ENCODE assay signal across 9 cellular contexts in genomic region chr2:19933351-19933981, GRCh38. TPM values are rescaled to one million over a fixed set of nuclear protein-coding genes. Genes with fewer than 3 reads are reported as not detected.
DNase-seq lines count a peak whose midpoint lies in the region; ATAC-seq and TF ChIP-seq lines count a peak whose summit lies in the region.
"Had no signal": no experiment of that assay in that cellular context is flagged by ENCODE, and none has a peak within 500 bp of the region (broad histone marks: within the 10 kb centered on the region; RNA-seq: fewer than 3 reads in every experiment).

No MANE protein-coding gene starts in this region.

- no peaks in the 10 kb centered on the region for H3K27me3 ChIP-seq in IMR-90 (ENCODE audit: control insufficient read depth, insufficient read depth, low read length)
- H3K27me3 ChIP-seq in fibroblast of lung (ENCODE audit: control insufficient read depth, insufficient read depth, low read length) = no peaks in the 10 kb centered on the region
- H3K27me3 ChIP-seq in vagina = no peaks in the 10 kb centered on the region

- H2BK20ac ChIP-seq in IMR-90 (ENCODE audit: low read depth, low read length) = peak overlapping the region; percentile 70

- peak overlapping the region; percentile 71 to 77; a peak in 3 of 4 replicates for H4K8ac ChIP-seq in IMR-90 (ENCODE audit: low read depth in 2 of 2, low read length in 2 of 2)

- no peak overlapping the region for H3K14ac ChIP-seq in IMR-90 (replicated peaks; ENCODE audit: low read depth, low read length)

- intact Hi-C loops in IMR-90 (cut with micrococcal nuclease) = loop anchor here (10.0 kb wide), 1 partner anchor 891 kb away; the partner anchor contains the start of gene LDAH
- intact Hi-C loops in vagina (cut with DNase I) = no loop called here

- H3K18ac ChIP-seq in IMR-90 (ENCODE audit: low read depth, low read length) = peak overlapping the region; percentile 98

- TF ChIP-seq RAD21 in IMR-90 (IDR thresholded peaks at IDR 0.05; ENCODE audit: low read length) = no peak

- no peak overlapping the region for H2AK9ac ChIP-seq in IMR-90 (replicated peaks; ENCODE audit: low read depth, low read length, poor library complexity)

- H2BK5ac ChIP-seq in IMR-90 (ENCODE audit: low read depth, low read length, poor library complexity, severe bottlenecking) = peak overlapping the region; percentile 59

- peak overlapping the region; percentile 45 for H3K56ac ChIP-seq in IMR-90 (ENCODE audit: extremely low read depth, insufficient read depth, low read length)

- peak overlapping the region; percentile 10; the same call in 1 of the 3 replicates for H2BK15ac ChIP-seq in IMR-90 (ENCODE audit: low read depth, low read length)

- CTCF ChIA-PET in AG04449 (lab: Yijun Ruan, JAX) = interaction anchor here (1.8 kb wide), 1 partner anchor 22 kb away, joined by 8 read pairs; no protein-coding TSS in a partner anchor
- CTCF ChIA-PET in IMR-90 (lab: Yijun Ruan, JAX) = interaction anchor here (0.6 to 1.0 kb wide), 3 partner anchors 11 to 526 kb away, joined by 3 to 4 read pairs (median 3); no protein-coding TSS in a partner anchor

- no peak for TF ChIP-seq POLR2A in IMR-90 (IDR thresholded peaks at IDR 0.05; ENCODE audit: low read depth, low read length)
- no peak for TF ChIP-seq POLR2A in erythroblast (IDR thresholded peaks at IDR 0.05; ENCODE audit: low read length)
- TF ChIP-seq POLR2A in vagina (IDR thresholded peaks at IDR 0.05) = no peak

- H3K79me2 ChIP-seq in fibroblast of lung (ENCODE audit: control insufficient read depth, insufficient read depth, low read length) = no peaks in the 10 kb centered on the region

- POLR2A ChIA-PET in AG04449 (lab: Yijun Ruan, JAX) (interaction anchor here (0.8 to 1.7 kb wide), 2 partner anchors 22 to 32 kb away, joined by 3 to 4 read pairs; partner anchors contain the start of gene TTC32), IMR-90 (lab: Charles Lee; ENCODE audit: unreplicated experiment) (no interaction called here)

- H4K20me1 ChIP-seq in IMR-90 (ENCODE audit: insufficient read depth, low read length) = no peaks in the 10 kb centered on the region
- H4K20me1 ChIP-seq in fibroblast of lung (ENCODE audit: control insufficient read depth, extremely low read depth, insufficient read depth, low read length) = no peaks in the 10 kb centered on the region

- BruUV-seq in IMR-90 (replicated peaks; lab: Mats Ljungman, UMichigan) = no TSS peak

- DNase-seq in AG04449 (ENCODE audit: low read depth, low spot score) (peak; percentile 10), IMR-90 (peak; percentile 64), fibroblast of lung (ENCODE audit: low read depth in 2 of 2) (peak; percentile 38 to 88), erythroblast (lab: John Stamatoyannopoulos, UW) (no peak), vagina (ENCODE audit: extremely low spot score in 2 of 2) (no peak), T-helper 1 cell (no peak)
- no peak for DNase-seq in activated naive CD4-positive, alpha-beta T cell treated with anti-CD3 and anti-CD28 coated beads, Interleukin-2, amount 50 U/mL, for 16 hours
- DNase-seq: NCI-H2081 had no signal

- WGBS in IMR-90 (ENCODE audit: extremely low coverage in 2 of 2, insufficient read length in 1 of 2), 2 experiments = no CpG with 5 or more reads among the region's 5 CpGs

- H3K4me1 ChIP-seq in IMR-90 (ENCODE audit: control insufficient read depth, insufficient read depth, low read length) = peaks cover 8% of the 10 kb centered on the region
- peaks cover 6% of the 10 kb centered on the region for H3K4me1 ChIP-seq in fibroblast of lung (ENCODE audit: control insufficient read depth, extremely low read depth, insufficient read depth, low read length)
- H3K4me1 ChIP-seq in vagina = no peaks in the 10 kb centered on the region

- peak overlapping the region; percentile 44; the same call in 1 of the 2 replicates for H3K23ac ChIP-seq in IMR-90 (ENCODE audit: low read depth, low read length)

- H3K36me3 ChIP-seq in IMR-90 (ENCODE audit: control insufficient read depth, insufficient read depth, low read length) = peaks cover 14% of the 10 kb centered on the region
- peaks cover 4% of the 10 kb centered on the region for H3K36me3 ChIP-seq in fibroblast of lung (ENCODE audit: control insufficient read depth, insufficient read depth, low read length)
- peaks cover 0 to 37% of the 10 kb centered on the region in 2 donors for H3K36me3 ChIP-seq in vagina

- H3K4ac ChIP-seq in IMR-90 (ENCODE audit: low read depth, low read length) = peak overlapping the region; percentile 34

- peak overlapping the region; percentile 15; the same call in 1 of the 2 replicates for H4K91ac ChIP-seq in IMR-90 (ENCODE audit: insufficient read depth, low read depth, low read length)

- ATAC-seq in GM21390 (IDR thresholded peaks at IDR 0.05; ENCODE audit: unreplicated experiment) (peak; percentile 99), IMR-90 (ENCODE audit: low read depth) (peak; percentile 95)

- TF ChIP-seq CTCF in AG04449 (IDR thresholded peaks at IDR 0.05; ENCODE audit: insufficient read depth, low read length, missing control alignments) (no peak), IMR-90 (conservative IDR thresholded peaks at IDR 0.05; ENCODE audit: low read depth, low read length) (no peak), fibroblast of lung (conservative IDR thresholded peaks at IDR 0.05 in 1 of 2, IDR thresholded peaks at IDR 0.05 in 1 of 2; ENCODE audit: low read depth in 1 of 2, low read length in 2 of 2) (no peak), vagina (IDR thresholded peaks at IDR 0.05) (no peak)

- H2BK120ac ChIP-seq in IMR-90 (ENCODE audit: low read depth, low read length) = peak overlapping the region; percentile 58

- H3K9ac ChIP-seq in IMR-90 (ENCODE audit: low read depth, low read length) (no peak overlapping the region; the same call in 1 of the 2 replicates), fibroblast of lung (ENCODE audit: insufficient read depth, low read length) (no peak overlapping the region)

- H3K4me2 ChIP-seq in IMR-90 (ENCODE audit: low read depth, low read length) (peak overlapping the region; percentile 97), fibroblast of lung (ENCODE audit: extremely low read depth, insufficient read depth, low read length) (peak overlapping the region; percentile 72)

- H2AK5ac ChIP-seq in IMR-90 (ENCODE audit: low read depth, low read length) = 0 out of 2 replicates have a peak overlapping the region, but pooled peaks have one; percentile 13

- peak overlapping the region; percentile 88 for H3K27ac ChIP-seq in IMR-90 (ENCODE audit: insufficient read depth, low read length)
- H3K27ac ChIP-seq in fibroblast of lung (ENCODE audit: insufficient read depth, low read length) = peak overlapping the region; percentile 67
- H3K27ac ChIP-seq in vagina = no peak overlapping the region

- dilution Hi-C loops in IMR-90 (cut with HindIII; ENCODE audit: low sequenced_read_pairs, unreplicated experiment) = no loop called here

- in situ Hi-C loops in IMR-90 (cut with MboI; ENCODE audit: low sequenced_read_pairs) = no loop called here

- H2AFZ ChIP-seq in IMR-90 (replicated peaks; ENCODE audit: low read length, poor library complexity) (no peak overlapping the region), fibroblast of lung (ENCODE audit: low read length) (peak overlapping the region; percentile 48)

- H3K4me3 ChIP-seq in AG04449 (ENCODE audit: low read depth, low read length) (no peak overlapping the region), IMR-90 (ENCODE audit: insufficient read depth, low read depth, low read length) (no peak overlapping the region), fibroblast of lung (replicated peaks in 1 of 4; ENCODE audit: control extremely low read depth in 1 of 4, insufficient read depth in 1 of 4, low read depth in 3 of 4, low read length in 4 of 4) (no peak overlapping the region), vagina (no peak overlapping the region)

- peak overlapping the region; percentile 72 for H4K5ac ChIP-seq in IMR-90 (ENCODE audit: low read depth, low read length)

- peaks cover 3% of the 10 kb centered on the region; the same call in 1 of the 2 replicates for H3K9me1 ChIP-seq in IMR-90 (ENCODE audit: insufficient read depth, low read length)

- no peaks in the 10 kb centered on the region for H3K79me1 ChIP-seq in IMR-90 (ENCODE audit: low read depth in 1 of 2, low read length in 2 of 2)

- peaks cover 2% of the 10 kb centered on the region; the same call in 1 of the 2 replicates for H3K9me3 ChIP-seq in IMR-90 (ENCODE audit: control insufficient read depth, insufficient read depth, low read length)
- H3K9me3 ChIP-seq in fibroblast of lung (ENCODE audit: control insufficient read depth, insufficient read depth, low read depth, low read length) = no peaks in the 10 kb centered on the region
- no peaks in the 10 kb centered on the region for H3K9me3 ChIP-seq in vagina

TF ChIP-seq in IMR-90, 13 proteins besides CTCF, POLR2A, EP300 and RAD21 (continues in another document):
- TF ChIP-seq ELK1 (IDR thresholded peaks at IDR 0.05; ENCODE audit: borderline replicate concordance, low read depth, low read length) (no peak), CEBPB (IDR thresholded peaks at IDR 0.05; ENCODE audit: low read depth, low read length) (no peak)

RNA-seq across cellular contexts. Expression of gene TTC32, which starts 31.7 kb away (rescaled TPM):
- 1.1 and 1.9 TPM in 2 replicates for total RNA-seq in IMR-90 (2012; rRNA removed)
- 2.5 and 3.9 TPM in 2 replicates for polyA plus RNA-seq in IMR-90 (2012; rRNA removed)
- polyA plus RNA-seq in IMR-90 (2012; cell fraction: cytosol; rRNA removed) = 1.1 and 1.5 TPM in 2 replicates
- 7.9 and 15.0 TPM in 2 replicates for polyA plus RNA-seq in IMR-90 (2012; cell fraction: nucleus; rRNA removed; ENCODE audit: low replicate concordance)
- total RNA-seq in fibroblast of lung = 5.6 and 5.8 TPM in 2 replicates
- 4.7 and 6.0 TPM in 2 replicates for polyA plus RNA-seq in fibroblast of lung
- polyA plus RNA-seq in fibroblast of lung (2012) = 4.2 and 6.1 TPM in 2 replicates
- polyA minus RNA-seq in fibroblast of lung (ENCODE audit: low replicate concordance) = not detected in 2 replicates
- 15.2 TPM for total RNA-seq in vagina

RNA-seq across cellular contexts. Expression of gene WDR35, which starts 56.4 kb away (rescaled TPM):
- total RNA-seq in IMR-90 (2012; rRNA removed) = 8.1 and 12.2 TPM in 2 replicates
- 2.7 and 3.4 TPM in 2 replicates for polyA plus RNA-seq in IMR-90 (2012; rRNA removed)
- polyA plus RNA-seq in IMR-90 (2012; cell fraction: cytosol; rRNA removed) = 0.33 and 0.62 TPM in 2 replicates
- polyA plus RNA-seq in IMR-90 (2012; cell fraction: nucleus; rRNA removed; ENCODE audit: low replicate concordance) = 0.97 and 9.1 TPM in 2 replicates
- 11.6 and 13.4 TPM in 2 replicates for total RNA-seq in fibroblast of lung
- polyA plus RNA-seq in fibroblast of lung = 7.0 and 8.3 TPM in 2 replicates
- polyA plus RNA-seq in fibroblast of lung (2012) = 3.8 and 4.7 TPM in 2 replicates
- polyA minus RNA-seq in fibroblast of lung (ENCODE audit: low replicate concordance) = 1.2 and 1.6 TPM in 2 replicates
- total RNA-seq in vagina = 8.3 TPM

Comparison
In these comparisons a context has a peak if more than half of its experiments do, and no peak if none do; other contexts are left out.
1. DNase-seq: peak in AG04449 (single experiment), IMR-90 (single experiment) and fibroblast of lung (2 of 2); none in erythroblast (0 of 2), vagina (0 of 2), T-helper 1 cell (0 of 5) and activated naive CD4-positive, alpha-beta T cell treated with anti-CD3 and anti-CD28 coated beads, Interleukin-2, amount 50 U/mL, for 16 hours (single experiment).